ENCODE assay signal across 19 cellular contexts in genomic region chr14:99264691-99265090, GRCh38. TPM values are rescaled to one million over a fixed set of nuclear protein-coding genes. Genes with fewer than 3 reads are reported as not detected.
DNase-seq lines count a peak whose midpoint lies in the region; ATAC-seq and TF ChIP-seq lines count a peak whose summit lies in the region.
"Had no signal": no experiment of that assay in that cellular context is flagged by ENCODE, and none has a peak within 500 bp of the region (broad histone marks: within the 10 kb centered on the region; RNA-seq: fewer than 3 reads in every experiment).

No MANE protein-coding gene starts in this region.

- TF ChIP-seq RAD21 in neural cell (conservative IDR thresholded peaks at IDR 0.05): no peak

- peak overlapping the region; percentile 74 for H3K4me2 ChIP-seq in neural cell (ENCODE audit: low read length)

- H3K4me3 ChIP-seq in SK-N-MC (peak overlapping the region; percentile 83), neural cell (ENCODE audit: low read length) (peak overlapping the region; percentile 91)
- H3K4me3 ChIP-seq: GM23338, lung had no signal

- TF ChIP-seq CTCF in brain (conservative IDR thresholded peaks at IDR 0.05): no peak
- TF ChIP-seq CTCF in neural cell (IDR thresholded peaks at IDR 0.05; ENCODE audit: poor library complexity, severe bottlenecking): no peak

- intact Hi-C loops in activated CD4-positive, alpha-beta T cell treated with anti-CD3 and anti-CD28 coated beads for 36 hours (cut with DNase I, micrococcal nuclease): loop anchor here (5.0 to 10.0 kb wide), 4 partner anchors 32 to 1960 kb away; no protein-coding TSS in a partner anchor

- ATAC-seq in activated CD4-positive, alpha-beta T cell treated with anti-CD3 and anti-CD28 coated beads for 36 hours: no peak
- ATAC-seq in HG02938 (IDR thresholded peaks at IDR 0.05; ENCODE audit: unreplicated experiment) (no peak), GM18502 (IDR thresholded peaks at IDR 0.05; ENCODE audit: poor library complexity, unreplicated experiment) (no peak)
- ATAC-seq: GM23338, PC-3, sciatic nerve had no signal

- H3K27ac ChIP-seq in SK-N-MC (peak overlapping the region; percentile 96), neural cell (ENCODE audit: low read length) (peak overlapping the region; percentile 98)
- H3K27ac ChIP-seq: 22Rv1, C4-2B, neutrophil, VCaP had no signal

- peaks cover 99% of the 10 kb centered on the region for H3K79me2 ChIP-seq in neural cell (replicated peaks; ENCODE audit: insufficient read depth, low read length)

- H3K4me1 Mint-ChIP-seq in activated CD4-positive, alpha-beta T cell treated with anti-CD3 and anti-CD28 coated beads for 36 hours: peaks cover 53% of the 10 kb centered on the region
- H3K4me1 Mint-ChIP-seq in brain: peaks cover 97% of the 10 kb centered on the region

- H3K36me3 Mint-ChIP-seq in activated CD4-positive, alpha-beta T cell treated with anti-CD3 and anti-CD28 coated beads for 36 hours (ENCODE audit: low read depth): peaks cover 90% of the 10 kb centered on the region
- no peaks in the 10 kb centered on the region for H3K36me3 Mint-ChIP-seq in brain

- H3F3A ChIP-seq in neural cell (ENCODE audit: insufficient read depth, low read length, poor library complexity, severe bottlenecking): peaks cover 5% of the 10 kb centered on the region

- H3K9me2 ChIP-seq in neural cell (ENCODE audit: insufficient read depth, low read length): no peaks in the 10 kb centered on the region

- H3K36me3 ChIP-seq in SK-N-MC (ENCODE audit: insufficient read depth, low read length): peaks cover 96% of the 10 kb centered on the region
- H3K36me3 ChIP-seq in neural cell (ENCODE audit: insufficient read depth, low read length): no peaks in the 10 kb centered on the region
- H3K36me3 ChIP-seq: neutrophil had no signal

- no peak overlapping the region for H2AFZ ChIP-seq in neural cell (ENCODE audit: low read depth, low read length)
- H2AFZ ChIP-seq: GM23338 had no signal

- peak overlapping the region; percentile 100 for H3K9ac ChIP-seq in SK-N-MC (ENCODE audit: insufficient read length)
- peak overlapping the region; percentile 98 for H3K9ac ChIP-seq in neural cell (ENCODE audit: low read length)

- H3K9me3 ChIP-seq in SK-N-MC (ENCODE audit: low read depth, low read length): no peaks in the 10 kb centered on the region
- no peaks in the 10 kb centered on the region for H3K9me3 ChIP-seq in neural cell (ENCODE audit: low read length)
- H3K9me3 ChIP-seq: neutrophil had no signal

- H3K27ac Mint-ChIP-seq in activated CD4-positive, alpha-beta T cell treated with anti-CD3 and anti-CD28 coated beads for 36 hours: peak overlapping the region; percentile 99
- peak overlapping the region in 3 of 5 experiments; percentile 34 to 97 (median 86) for H3K27ac Mint-ChIP-seq in brain
- H3K27ac Mint-ChIP-seq: GM23338 had no signal

- peak overlapping the region; percentile 87 for H3K4me3 Mint-ChIP-seq in activated CD4-positive, alpha-beta T cell treated with anti-CD3 and anti-CD28 coated beads for 36 hours
- peak overlapping the region in 4 of 5 experiments; percentile 39 to 96 (median 81) for H3K4me3 Mint-ChIP-seq in brain
- H3K4me3 Mint-ChIP-seq: GM23338 had no signal

- peak; percentile 38 for DNase-seq in activated CD4-positive, alpha-beta T cell treated with anti-CD3 and anti-CD28 coated beads for 36 hours
- DNase-seq in activated CD4-positive, alpha-beta T cell treated with anti-CD3 and anti-CD28 coated beads, Interleukin-2, amount 50 U/mL, for 4 hours: no peak
- DNase-seq in SK-N-MC (ENCODE audit: low read depth, low spot score) (no peak), DMS79 (lab: John Stamatoyannopoulos, UW) (no peak)
- DNase-seq: NCI-H2029 treated with DMSO at 0.1 percent for 48 hours; NCI-H526 treated with DMSO at 0.1 percent for 48 hours; PC-3; stimulated activated naive CD4-positive, alpha-beta T cell treated with Interleukin-2 at 50 U/mL for 16 hours had no signal

- H3K9me3 Mint-ChIP-seq in activated CD4-positive, alpha-beta T cell treated with anti-CD3 and anti-CD28 coated beads for 36 hours (ENCODE audit: low read depth): no peaks in the 10 kb centered on the region
- no peaks in the 10 kb centered on the region for H3K9me3 Mint-ChIP-seq in brain
- H3K9me3 Mint-ChIP-seq: GM23338 had no signal

- H4K20me1 ChIP-seq in neural cell (ENCODE audit: insufficient read depth): peaks cover 44% of the 10 kb centered on the region

- CTCF ChIA-PET in activated CD4-positive, alpha-beta T cell treated with anti-CD3 and anti-CD28 coated beads for 36 hours (lab: Charles Lee): interaction anchor here (0.6 to 5.5 kb wide), 8 partner anchors 10 to 1870 kb away, joined by 3 to 32 read pairs (median 4); no protein-coding TSS in a partner anchor

- no peak for TF ChIP-seq EP300 in neural cell (conservative IDR thresholded peaks at IDR 0.05; ENCODE audit: poor library complexity, severe bottlenecking)

- no peaks in the 10 kb centered on the region for H3K27me3 Mint-ChIP-seq in activated CD4-positive, alpha-beta T cell treated with anti-CD3 and anti-CD28 coated beads for 36 hours
- H3K27me3 Mint-ChIP-seq in brain: peaks cover 34% of the 10 kb centered on the region

- H3K27me3 ChIP-seq in neural cell (ENCODE audit: insufficient read depth, low read depth, low read length): no peaks in the 10 kb centered on the region

- POLR2A ChIA-PET in activated CD4-positive, alpha-beta T cell treated with anti-CD3 and anti-CD28 coated beads for 36 hours (lab: Charles Lee): interaction anchor here (0.6 to 0.9 kb wide), 3 partner anchors 31 to 77 kb away, joined by 3 to 10 read pairs (median 3); no protein-coding TSS in a partner anchor

TF ChIP-seq in neural cell, 6 proteins besides CTCF, POLR2A, EP300 and RAD21:
- TF ChIP-seq REST (IDR thresholded peaks at IDR 0.05; ENCODE audit: borderline replicate concordance) (peak; percentile 44), TAF1 (IDR thresholded peaks at IDR 0.05; ENCODE audit: low read depth) (peak; percentile 24), POLR2AphosphoS5 (IDR thresholded peaks at IDR 0.05) (no peak)
TF ChIP-seq in neural cell: peak in this region for 2.

RNA-seq across cellular contexts. Expression of gene BCL11B, which starts 7.3 kb away (rescaled TPM):
- 10 to 100 TPM; 62.1 to 66.2 TPM for total RNA-seq in activated CD4-positive, alpha-beta T cell treated with anti-CD3 and anti-CD28 coated beads for 36 hours
- polyA plus RNA-seq in brain (ENCODE audit: insufficient read depth, low read depth, low replicate concordance) (1.6 TPM), neural cell (98.9 and 104 TPM in 2 replicates)
- 259 and 270 TPM in 2 replicates for polyA minus RNA-seq in neural cell

Comparison
In these comparisons a context has a peak if more than half of its experiments do, and no peak if none do; other contexts are left out.
1. RNA of gene BCL11B, which starts 7.3 kb away (polyA plus RNA-seq): 98.9 to 104 TPM in neural cell; 1.6 TPM in brain (single experiment); every median in the first group is over 10 times any median in the second.